ENCODE assay signal across 16 cellular contexts in genomic region chr2:101821828-101822458, GRCh38.
DNase-seq lines count a peak whose midpoint lies in the region; ATAC-seq and TF ChIP-seq lines count a peak whose summit lies in the region.
"Had no signal": no experiment of that assay in that cellular context is flagged by ENCODE, and none has a peak within 500 bp of the region (broad histone marks: within the 10 kb centered on the region; RNA-seq: fewer than 3 reads in every experiment).

No MANE protein-coding gene starts in this region.

- H3K4me3 Mint-ChIP-seq in HFFc6, result no peak overlapping the region
- no peak overlapping the region for H3K4me3 Mint-ChIP-seq in effector memory CD8-positive, alpha-beta T cell
- H3K4me3 Mint-ChIP-seq: CD8-positive, alpha-beta memory T cell had no signal

- DNase-seq in DMS79 treated with DMSO at 0.1 percent for 48 hours (lab: John Stamatoyannopoulos, UW) (peak; percentile 39), DMS79 (lab: John Stamatoyannopoulos, UW) (no peak), HFFc6 (no peak), left colon (no peak), ureter (ENCODE audit: low spot score) (no peak)
- DNase-seq in effector memory CD8-positive, alpha-beta T cell, result no peak
- DNase-seq: 8988T; CD8-positive, alpha-beta memory T cell; EL; H7; Kasumi-1; NCI-H187 treated with DMSO at 0.1 percent for 48 hours; NCI-H2171 treated with DMSO at 0.1 percent for 48 hours; NCI-H446 treated with DMSO at 0.1 percent for 48 hours had no signal

- H3K27ac ChIP-seq in VCaP, result peak overlapping the region; percentile 27; the same call in 1 of the 2 replicates

- H3K36me3 Mint-ChIP-seq in HFFc6 (ENCODE audit: low read depth), result peaks cover 10% of the 10 kb centered on the region; the same call in 1 of the 2 replicates
- H3K36me3 Mint-ChIP-seq in effector memory CD8-positive, alpha-beta T cell (ENCODE audit: insufficient read depth), result peaks cover 4% of the 10 kb centered on the region

- H3K4me1 Mint-ChIP-seq in HFFc6 (ENCODE audit: low read depth), result peaks cover 96% of the 10 kb centered on the region
- peaks cover 38 to 51% of the 10 kb centered on the region in 2 donors for H3K4me1 Mint-ChIP-seq in effector memory CD8-positive, alpha-beta T cell (ENCODE audit: low read depth in 2 of 2)

- peaks cover 3% of the 10 kb centered on the region for H3K27me3 Mint-ChIP-seq in HFFc6 (ENCODE audit: insufficient read depth)
- no peaks in the 10 kb centered on the region for H3K27me3 Mint-ChIP-seq in effector memory CD8-positive, alpha-beta T cell
- H3K27me3 Mint-ChIP-seq: CD8-positive, alpha-beta memory T cell had no signal

- peak; percentile 74 for ATAC-seq in left colon
- ATAC-seq in effector memory CD8-positive, alpha-beta T cell (replicated peaks), result no peak
- ATAC-seq in GM19467 (IDR thresholded peaks at IDR 0.05; ENCODE audit: unreplicated experiment), result no peak

- H3K9me3 Mint-ChIP-seq in HFFc6, result no peaks in the 10 kb centered on the region
- no peaks in the 10 kb centered on the region for H3K9me3 Mint-ChIP-seq in effector memory CD8-positive, alpha-beta T cell
- H3K9me3 Mint-ChIP-seq: CD8-positive, alpha-beta memory T cell had no signal

- TF ChIP-seq CTCF in HFFc6 (IDR thresholded peaks at IDR 0.05), result no peak
- TF ChIP-seq CTCF in VCaP (conservative IDR thresholded peaks at IDR 0.05), result no peak

- peak overlapping the region; percentile 78; the same call in 1 of the 2 replicates for H3K27ac Mint-ChIP-seq in HFFc6
- H3K27ac Mint-ChIP-seq in effector memory CD8-positive, alpha-beta T cell, result no peak overlapping the region

- intact Hi-C loops in left colon (cut with DNase I, micrococcal nuclease), result loop anchor here in 1 of 2 donors (5.0 kb wide), 1 partner anchor 125 kb away; the partner anchor contains the start of gene MAP4K4
